In genomic region chr5:108260105-108260857, GRCh38 we compare ENCODE assay signal across 9 cellular contexts.
DNase-seq lines count a peak whose midpoint lies in the region; ATAC-seq and TF ChIP-seq lines count a peak whose summit lies in the region.
"Had no signal": no experiment of that assay in that cellular context is flagged by ENCODE, and none has a peak within 500 bp of the region (broad histone marks: within the 10 kb centered on the region; RNA-seq: fewer than 3 reads in every experiment).

No MANE protein-coding gene starts in this region.

- no peaks in the 10 kb centered on the region for H3K79me2 ChIP-seq in PC-9 (ENCODE audit: low read depth)

- H3K4me2 ChIP-seq in PC-9: no peak overlapping the region

- H3K27ac ChIP-seq in PC-9: no peak overlapping the region
- no peak overlapping the region for H3K27ac ChIP-seq in neutrophil
- H3K27ac ChIP-seq in substantia nigra (ENCODE audit: low read depth, low read length, poor library complexity, severe bottlenecking): no peak overlapping the region
- H3K27ac ChIP-seq: skin epidermis had no signal

- POLR2A ChIA-PET in PC-9 (lab: Charles Lee; ENCODE audit: unreplicated experiment): no interaction called here

- ATAC-seq in GM21390 (IDR thresholded peaks at IDR 0.05; ENCODE audit: unreplicated experiment): peak; percentile 93

- no peaks in the 10 kb centered on the region for H3F3A ChIP-seq in PC-9 (ENCODE audit: insufficient read depth, low read depth)

- H3K9me3 ChIP-seq in PC-9 (ENCODE audit: insufficient read depth, low read depth) (no peaks in the 10 kb centered on the region), neutrophil (no peaks in the 10 kb centered on the region)

- intact Hi-C loops in PC-9 (cut with micrococcal nuclease; ENCODE audit: unreplicated experiment): loop anchor here (2.0 kb wide), 1 partner anchor 85 kb away; no protein-coding TSS in a partner anchor

- CTCF ChIA-PET in PC-9 (lab: Charles Lee): interaction anchor here (0.6 to 1.3 kb wide), 4 partner anchors 85 to 658 kb away, joined by 3 to 7 read pairs (median 5); no protein-coding TSS in a partner anchor

- H3K4me1 ChIP-seq in PC-9 (replicated peaks; ENCODE audit: insufficient read depth) (no peaks in the 10 kb centered on the region), neutrophil (ENCODE audit: control insufficient read depth in 1 of 2, insufficient read depth in 1 of 2, low read depth in 1 of 2, low read length in 1 of 2) (peaks cover 5 to 7% of the 10 kb centered on the region in 2 experiments)

- H3K4me3 ChIP-seq in PC-9 (no peak overlapping the region), fibroblast of mammary gland (ENCODE audit: control insufficient read depth, low read depth, low read length) (no peak overlapping the region), neutrophil (ENCODE audit: low read depth in 1 of 2, low read length in 1 of 2) (peak overlapping the region in 1 of 2 experiments; percentile 31)

- H3K36me3 ChIP-seq in PC-9 (ENCODE audit: low read depth): no peaks in the 10 kb centered on the region
- H3K36me3 ChIP-seq in neutrophil: no peaks in the 10 kb centered on the region

- H3K9me2 ChIP-seq in PC-9 (ENCODE audit: insufficient read depth): no peaks in the 10 kb centered on the region

- no peak overlapping the region for H2AFZ ChIP-seq in PC-9

- DNase-seq in DMS114 treated with DMSO at 0.1 percent for 48 hours (lab: John Stamatoyannopoulos, UW; ENCODE audit: unreplicated experiment): peak; percentile 82
- DNase-seq in HS-5 (ENCODE audit: low read depth): peak; percentile 60
- peak; percentile 43 to 50 for DNase-seq in PC-9
- DNase-seq in activated T-cell treated with anti-CD3 and anti-CD28 coated beads, Interleukin-2, amount 50 U/mL, for 48 hours: peak; percentile 60 to 75
- DNase-seq in fibroblast of mammary gland (ENCODE audit: low read depth): peak; percentile 87
- DNase-seq in substantia nigra (lab: John Stamatoyannopoulos, UW): peak in 45 of 49 donors; percentile 5 to 82 (median 47)

- TF ChIP-seq CTCF in PC-9 (conservative IDR thresholded peaks at IDR 0.05) (peak; percentile 86), fibroblast of mammary gland (conservative IDR thresholded peaks at IDR 0.05; ENCODE audit: control insufficient read depth, insufficient read depth, low read depth, low read length) (peak; percentile 100), neutrophil (IDR thresholded peaks at IDR 0.05) (peak; percentile 74)

- H3K27me3 ChIP-seq in PC-9 (ENCODE audit: insufficient read depth, low read depth) (no peaks in the 10 kb centered on the region), neutrophil (no peaks in the 10 kb centered on the region)

- H4K20me1 ChIP-seq in PC-9 (ENCODE audit: insufficient read depth): no peaks in the 10 kb centered on the region

- BruUV-seq in PC-9 (replicated peaks; lab: Mats Ljungman, UMichigan): no TSS peak
